ENCODE assay signal across 3 cellular contexts in genomic region chr2:135076556-135076955, GRCh38.
TF ChIP-seq lines count a peak whose summit lies in the region.

No MANE protein-coding gene starts in this region.

TF ChIP-seq in HEK293, 187 proteins besides CTCF, POLR2A, EP300 and RAD21:
- TF ChIP-seq ZNF211 (tag by site-specific recombination; IDR thresholded peaks at IDR 0.05; ENCODE audit: low read depth) (no peak), ZNF146 (tag by site-specific recombination; IDR thresholded peaks at IDR 0.05) (peak; percentile 36; the same call in 1 of the 2 replicates)

TF ChIP-seq in IMR-90, 13 proteins besides CTCF, POLR2A, EP300 and RAD21:
- no peak for TF ChIP-seq RFX5 (IDR thresholded peaks at IDR 0.05; ENCODE audit: low read depth, low read length)
- TF ChIP-seq CEBPB (IDR thresholded peaks at IDR 0.05; ENCODE audit: low read depth, low read length), result peak; percentile 64
TF ChIP-seq in IMR-90: peak in this region for 1.

TF ChIP-seq in K562, 482 proteins besides CTCF, POLR2A, EP300 and RAD21:
- no peak for TF ChIP-seq LEF1 (IDR thresholded peaks at IDR 0.05)
- TF ChIP-seq ZNF146 (CRISPR knock-in tag; IDR thresholded peaks at IDR 0.05; ENCODE audit: unreplicated experiment), result peak; percentile 34
- TF ChIP-seq SMC3 (conservative IDR thresholded peaks at IDR 0.05; ENCODE audit: insufficient read depth, low read depth, low read length), result no peak
- peak; percentile 75 for TF ChIP-seq CEBPB (tag; IDR thresholded peaks at IDR 0.05)
- no peak for TF ChIP-seq CEBPG (CRISPR knock-in tag; IDR thresholded peaks at IDR 0.05)
- peak; percentile 34 to 76; a peak in 3 of 4 replicates for TF ChIP-seq CEBPG (tag; conservative IDR thresholded peaks at IDR 0.05 in 1 of 2, IDR thresholded peaks at IDR 0.05 in 1 of 2)
- no peak for TF ChIP-seq SAFB (IDR thresholded peaks at IDR 0.05; ENCODE audit: borderline replicate concordance, low read depth, low read length)
- no peak for TF ChIP-seq ZNF431 (CRISPR knock-in tag; IDR thresholded peaks at IDR 0.05)
